Comparison of ENCODE assay signal across 16 cellular contexts in genomic region chr5:5560016-5560415, GRCh38.
A peak's percentile ranks its signal among the peaks of the same experiment; 100 is the strongest.
DNase-seq lines count a peak whose midpoint lies in the region; ATAC-seq and TF ChIP-seq lines count a peak whose summit lies in the region.
"Had no signal": no experiment of that assay in that cellular context is flagged by ENCODE, and none has a peak within 500 bp of the region (broad histone marks: within the 10 kb centered on the region; RNA-seq: fewer than 3 reads in every experiment).

No MANE protein-coding gene starts in this region.

- no peak for TF ChIP-seq RAD21 in SK-N-SH (IDR thresholded peaks at IDR 0.05; ENCODE audit: low read length)

- peaks cover 0 to 33% of the 10 kb centered on the region in 2 experiments; a peak in 2 of 4 replicates for H3K4me1 ChIP-seq in SK-N-SH (ENCODE audit: control insufficient read depth in 1 of 2, insufficient read depth in 2 of 2, low read depth in 1 of 2, low read length in 1 of 2)
- no peaks in the 10 kb centered on the region for H3K4me1 ChIP-seq in upper lobe of right lung
- no peaks in the 10 kb centered on the region for H3K4me1 ChIP-seq in SJCRH30
- H3K4me1 ChIP-seq: HAP-1, Peyer's patch had no signal

- H3F3A ChIP-seq in SK-N-SH (replicated peaks; ENCODE audit: insufficient read depth): no peaks in the 10 kb centered on the region

- intact Hi-C loops in upper lobe of right lung (cut with DNase I): no loop called here

- DNase-seq in SK-N-SH (no peak), NCI-H510A (lab: John Stamatoyannopoulos, UW) (peak; percentile 43), upper lobe of right lung (no peak), SJCRH30 (no peak)
- DNase-seq: AML-193; CD4-positive, alpha-beta T cell; NCI-H1436 treated with DMSO at 0.1 percent for 48 hours; NCI-H2171 treated with DMSO at 0.1 percent for 48 hours; NCI-H82; Peyer's patch; T-helper 2 cell had no signal

- H3K4me3 ChIP-seq in SK-N-SH (ENCODE audit: low read depth in 2 of 2, low read length in 1 of 2): no peak overlapping the region
- no peak overlapping the region for H3K4me3 ChIP-seq in upper lobe of right lung
- H3K4me3 ChIP-seq in SJCRH30: no peak overlapping the region
- H3K4me3 ChIP-seq: HAP-1, Peyer's patch had no signal

- CTCF ChIA-PET in SK-N-SH (lab: Yijun Ruan, JAX): interaction anchor here (1.0 kb wide), 1 partner anchor 20 kb away, joined by 3 read pairs; no protein-coding TSS in a partner anchor

- TF ChIP-seq EP300 in SK-N-SH (IDR thresholded peaks at IDR 0.05; ENCODE audit: borderline replicate concordance in 1 of 2, low read depth in 1 of 2, low read length in 1 of 2): no peak

- 6% methylated on average over 1 of the region's 1 CpG for WGBS in SK-N-SH (ENCODE audit: low lambda C conversion rate)

- TF ChIP-seq CTCF in SK-N-SH (IDR thresholded peaks at IDR 0.05) (no peak), VCaP (conservative IDR thresholded peaks at IDR 0.05) (no peak), upper lobe of right lung (IDR thresholded peaks at IDR 0.05) (no peak)

- H2AFZ ChIP-seq in SK-N-SH (ENCODE audit: low read depth): no peak overlapping the region

- H3K79me2 ChIP-seq in SK-N-SH (ENCODE audit: insufficient read depth): no peaks in the 10 kb centered on the region

- POLR2A ChIA-PET in SK-N-SH (lab: Yijun Ruan, JAX): interaction anchor here (1.5 kb wide), 1 partner anchor 36 kb away, joined by 4 read pairs; no protein-coding TSS in a partner anchor

- no peaks in the 10 kb centered on the region for H4K20me1 ChIP-seq in SK-N-SH (ENCODE audit: insufficient read depth)

- peak overlapping the region in 1 of 2 experiments; percentile 99; a peak in 2 of 4 replicates for H3K27ac ChIP-seq in SK-N-SH (ENCODE audit: low read depth in 2 of 2, low read length in 1 of 2)
- H3K27ac ChIP-seq in VCaP: peak overlapping the region; percentile 47
- no peak overlapping the region for H3K27ac ChIP-seq in upper lobe of right lung
- no peak overlapping the region for H3K27ac ChIP-seq in SJCRH30
- H3K27ac ChIP-seq: Peyer's patch had no signal

- H3K9me2 ChIP-seq in SK-N-SH: no peaks in the 10 kb centered on the region

- ATAC-seq in SK-N-SH treated with all-trans-retinoic acid at 6 μM for 48 hours (no peak), upper lobe of right lung (peak; percentile 17), HG02759 (IDR thresholded peaks at IDR 0.05; ENCODE audit: unreplicated experiment) (no peak), GM18511 (IDR thresholded peaks at IDR 0.05; ENCODE audit: unreplicated experiment) (no peak)

- no peak overlapping the region for H3K4me2 ChIP-seq in SK-N-SH

- H3K9ac ChIP-seq in SK-N-SH: no peak overlapping the region

- no peaks in the 10 kb centered on the region for H3K9me3 ChIP-seq in SK-N-SH
- no peaks in the 10 kb centered on the region for H3K9me3 ChIP-seq in upper lobe of right lung
- no peaks in the 10 kb centered on the region for H3K9me3 ChIP-seq in SJCRH30 (replicated peaks)
- H3K9me3 ChIP-seq: HAP-1, Peyer's patch had no signal

- H3K36me3 ChIP-seq in SK-N-SH (replicated peaks in 1 of 2; ENCODE audit: control insufficient read depth in 1 of 2, insufficient read depth in 2 of 2, low read length in 1 of 2) (no peaks in the 10 kb centered on the region), upper lobe of right lung (no peaks in the 10 kb centered on the region), SJCRH30 (no peaks in the 10 kb centered on the region)
- H3K36me3 ChIP-seq: HAP-1, Peyer's patch had no signal

- H3K27me3 ChIP-seq in SK-N-SH (ENCODE audit: insufficient read depth) (no peaks in the 10 kb centered on the region), upper lobe of right lung (no peaks in the 10 kb centered on the region), SJCRH30 (no peaks in the 10 kb centered on the region)
- H3K27me3 ChIP-seq: Peyer's patch had no signal

TF ChIP-seq in SK-N-SH treated with all-trans-retinoic acid at 6 μM for 48 hours, 23 proteins besides CTCF, POLR2A, EP300 and RAD21:
- no peak for TF ChIP-seq TOX (CRISPR knock-in tag; IDR thresholded peaks at IDR 0.05; ENCODE audit: borderline replicate concordance)
- TF ChIP-seq ZNF8 (CRISPR knock-in tag; IDR thresholded peaks at IDR 0.05): peak; percentile 36; the same call in 1 of the 2 replicates
TF ChIP-seq in SK-N-SH treated with all-trans-retinoic acid at 6 μM for 48 hours: peak in this region for 1.

TF ChIP-seq in SK-N-SH, 30 proteins besides CTCF, POLR2A, EP300 and RAD21:
- no peak for TF ChIP-seq SMC3 (IDR thresholded peaks at IDR 0.05; ENCODE audit: low read depth, low read length)
- TF ChIP-seq SIN3A (IDR thresholded peaks at IDR 0.05; ENCODE audit: borderline replicate concordance, low read depth, low read length): no peak
- TF ChIP-seq FOXM1 (IDR thresholded peaks at IDR 0.05; ENCODE audit: low read depth): no peak
- TF ChIP-seq JUND (IDR thresholded peaks at IDR 0.05): no peak
- TF ChIP-seq MEF2A (IDR thresholded peaks at IDR 0.05; ENCODE audit: borderline replicate concordance, low read depth): no peak
- TF ChIP-seq RCOR1 (IDR thresholded peaks at IDR 0.05; ENCODE audit: low read length): no peak
- TF ChIP-seq GATA2 (CRISPR knock-in tag; IDR thresholded peaks at IDR 0.05): no peak
- no peak for TF ChIP-seq FOXJ3 (CRISPR knock-in tag; IDR thresholded peaks at IDR 0.05)
- no peak for TF ChIP-seq MXI1 (IDR thresholded peaks at IDR 0.05; ENCODE audit: low read depth, low read length)
- no peak for TF ChIP-seq GABPA (IDR thresholded peaks at IDR 0.05; ENCODE audit: low read depth)
- TF ChIP-seq ZBTB33 (IDR thresholded peaks at IDR 0.05; ENCODE audit: borderline replicate concordance, low read depth): no peak
